ENCODE assay signal across 1 cellular context in genomic region chr1:157034137-157034800, GRCh38.
TF ChIP-seq lines count a peak whose summit lies in the region.

No MANE protein-coding gene starts in this region.

TF ChIP-seq in IMR-90, 13 proteins besides CTCF, POLR2A, EP300 and RAD21 (continued from another document):
- TF ChIP-seq SMC3 (IDR thresholded peaks at IDR 0.05; ENCODE audit: low read depth, low read length), result no peak
- no peak for TF ChIP-seq RFX5 (IDR thresholded peaks at IDR 0.05; ENCODE audit: low read depth, low read length)
